12 cellular contexts compared by ENCODE assay signal in genomic region chr5:171451421-171451820, GRCh38. TPM values are rescaled to one million over a fixed set of nuclear protein-coding genes. Genes with fewer than 3 reads are reported as not detected.
DNase-seq lines count a peak whose midpoint lies in the region; ATAC-seq, FAIRE-seq and TF ChIP-seq lines count a peak whose summit lies in the region.
"Had no signal": no experiment of that assay in that cellular context is flagged by ENCODE, and none has a peak within 500 bp of the region (broad histone marks: within the 10 kb centered on the region; RNA-seq: fewer than 3 reads in every experiment).

No MANE protein-coding gene starts in this region.

- H2AFZ ChIP-seq in H1 (ENCODE audit: low read length): no peak overlapping the region
- H2AFZ ChIP-seq: parathyroid adenoma had no signal

- no peaks in the 10 kb centered on the region for H3K79me2 ChIP-seq in H1 (ENCODE audit: control insufficient read depth in 1 of 2, insufficient read depth in 2 of 2, low read length in 2 of 2)
- H3K79me2 ChIP-seq: parathyroid adenoma had no signal

- 83 to 95% (median 87%) methylated on average over 13 to 17 of the region's 17 CpGs for WGBS in heart left ventricle, 4 donors
- 57% methylated on average over 9 of the region's 17 CpGs; no CpG with 5 or more reads in 1 of the 2 experiments for WGBS in H1 (ENCODE audit: extremely low coverage in 1 of 2, insufficient coverage in 1 of 2, insufficient read length in 1 of 2, insufficient replicate concordance in 2 of 2, low coverage in 1 of 2, low lambda C conversion rate in 2 of 2, missing lambda C conversion rate in 1 of 2), 2 experiments
- WGBS in upper lobe of left lung, 2 donors: 85 to 90% methylated on average over 14 to 16 of the region's 17 CpGs
- 86 to 92% methylated on average over 17 of the region's 17 CpGs for WGBS in pancreas, 2 donors

- H3K14ac ChIP-seq in H1 (ENCODE audit: insufficient read length): no peak overlapping the region

- peaks cover 0 to 6% of the 10 kb centered on the region in 2 donors for H3K4me1 Mint-ChIP-seq in natural killer cell treated with Interleukin-12 subunit alpha and Interleukin-12 subunit beta and Interleukin-15 and Interleukin-18, amount 100 ng/mL, for 72 hours (ENCODE audit: low read depth in 2 of 2)

- H3K4me1 ChIP-seq in heart left ventricle: peaks cover 0 to 23% (median 7%) of the 10 kb centered on the region in 12 donors
- peaks cover 14 to 25% (median 20%) of the 10 kb centered on the region in 4 experiments for H3K4me1 ChIP-seq in H1 (replicated peaks in 1 of 4; ENCODE audit: control insufficient read depth in 3 of 4, insufficient read depth in 4 of 4, low read length in 3 of 4)
- H3K4me1 ChIP-seq in upper lobe of left lung: peaks cover 4 to 16% (median 8%) of the 10 kb centered on the region in 4 donors
- no peaks in the 10 kb centered on the region for H3K4me1 ChIP-seq in pancreas
- H3K4me1 ChIP-seq: parathyroid adenoma had no signal

- peak overlapping the region in 9 of 12 donors; percentile 79 to 91 (median 85) for H3K27ac ChIP-seq in heart left ventricle
- no peak overlapping the region for H3K27ac ChIP-seq in H1 (ENCODE audit: low read depth, low read length)
- peak overlapping the region; percentile 41 to 89 (median 80) for H3K27ac ChIP-seq in upper lobe of left lung
- no peak overlapping the region for H3K27ac ChIP-seq in pancreas
- H3K27ac ChIP-seq: parathyroid adenoma had no signal

- H3K4ac ChIP-seq in H1 (replicated peaks; ENCODE audit: insufficient read length, low read depth, low read length): no peak overlapping the region

- peak overlapping the region; percentile 84; the same call in 1 of the 2 replicates for H2BK12ac ChIP-seq in H1 (ENCODE audit: low read depth, low read length)

- peak overlapping the region; percentile 92 for H4K8ac ChIP-seq in H1 (ENCODE audit: extremely low read depth, insufficient read depth, low read length)

- no peak for TF ChIP-seq EP300 in H1 (IDR thresholded peaks at IDR 0.05; ENCODE audit: borderline replicate concordance in 1 of 2, low read depth in 2 of 2, low read length in 2 of 2)
- no peak for TF ChIP-seq EP300 in upper lobe of left lung (IDR thresholded peaks at IDR 0.05)

- H2BK120ac ChIP-seq in H1 (replicated peaks; ENCODE audit: low read depth, low read length): peak overlapping the region; percentile 74

- peak overlapping the region; percentile 65; the same call in 1 of the 2 replicates for H2AK5ac ChIP-seq in H1 (ENCODE audit: low read depth, low read length)

- intact Hi-C loops in heart left ventricle (cut with DNase I) (no loop called here), left cardiac atrium (cut with DNase I) (no loop called here), pancreas (cut with DNase I) (no loop called here)

- peak overlapping the region; percentile 60 for H3K18ac ChIP-seq in H1 (ENCODE audit: extremely low read depth, low read length)

- H3K4me3 ChIP-seq in heart left ventricle (peak overlapping the region in 9 of 12 donors; percentile 32 to 63 (median 52)), H1 (ENCODE audit: extremely low read depth in 1 of 4, insufficient read depth in 2 of 4, low read depth in 3 of 4, low read length in 4 of 4) (peak overlapping the region in 3 of 4 experiments; percentile 1 to 58 (median 5); a peak in 3 of 8 replicates), upper lobe of left lung (peak overlapping the region in 3 of 4 donors; percentile 38 to 48 (median 48)), pancreas (no peak overlapping the region)

- no peak for TF ChIP-seq RAD21 in H1 (IDR thresholded peaks at IDR 0.05 in 1 of 2, conservative IDR thresholded peaks at IDR 0.05 in 1 of 2; ENCODE audit: low read depth in 2 of 2, low read length in 2 of 2)

- peaks cover 37 to 40% of the 10 kb centered on the region in 2 donors for H3K27me3 Mint-ChIP-seq in natural killer cell treated with Interleukin-12 subunit alpha and Interleukin-12 subunit beta and Interleukin-15 and Interleukin-18, amount 100 ng/mL, for 72 hours

- no peak overlapping the region for H2BK20ac ChIP-seq in H1 (ENCODE audit: low read length)

- H3K27ac Mint-ChIP-seq in natural killer cell treated with Interleukin-12 subunit alpha and Interleukin-12 subunit beta and Interleukin-15 and Interleukin-18, amount 100 ng/mL, for 72 hours: no peak overlapping the region

- peak overlapping the region; percentile 56 for H3K4me3 Mint-ChIP-seq in natural killer cell treated with Interleukin-12 subunit alpha and Interleukin-12 subunit beta and Interleukin-15 and Interleukin-18, amount 100 ng/mL, for 72 hours

- peak overlapping the region; percentile 52; the same call in 1 of the 2 replicates for H2BK5ac ChIP-seq in H1 (ENCODE audit: low read depth, low read length)

- peak overlapping the region; percentile 79 for H4K91ac ChIP-seq in H1 (replicated peaks; ENCODE audit: insufficient read length, low read length)

- H4K20me1 ChIP-seq in H1 (replicated peaks in 1 of 2; ENCODE audit: control insufficient read depth in 1 of 2, insufficient read depth in 2 of 2, low read length in 2 of 2): no peaks in the 10 kb centered on the region

- H3K79me1 ChIP-seq in H1 (ENCODE audit: low read depth, low read length): no peaks in the 10 kb centered on the region

- DNase-seq in heart left ventricle (no peak), left cardiac atrium (no peak), H1 (ENCODE audit: low read depth in 1 of 2, low spot score in 2 of 2) (no peak), upper lobe of left lung (no peak), NCI-H524 treated with DMSO at 0.1 percent for 48 hours (lab: John Stamatoyannopoulos, UW) (no peak), GM19240 (ENCODE audit: insufficient read length, low spot score) (no peak), pancreas (no peak)
- no peak for DNase-seq in natural killer cell treated with Interleukin-12 subunit alpha and Interleukin-12 subunit beta and Interleukin-15 and Interleukin-18, amount 100 ng/mL, for 72 hours (ENCODE audit: low spot score)
- DNase-seq: hippocampal formation, NCI-H1105 treated with DMSO at 0.1 percent for 48 hours, NCI-H82 had no signal

- peaks cover 2% of the 10 kb centered on the region; the same call in 1 of the 2 replicates for H3K23me2 ChIP-seq in H1 (ENCODE audit: low read depth, low read length)

- no peak overlapping the region for H3K56ac ChIP-seq in H1 (replicated peaks; ENCODE audit: insufficient read length, low read depth, low read length)

- H3K23ac ChIP-seq in H1 (ENCODE audit: insufficient read length): no peak overlapping the region

- POLR2A ChIA-PET in H1 (lab: Charles Lee; ENCODE audit: partially characterized antibody): interaction anchor here (0.8 to 1.6 kb wide), 2 partner anchors 10 to 63 kb away, joined by 3 to 4 read pairs; no protein-coding TSS in a partner anchor

- peaks cover 0 to 11% (median 0%) of the 10 kb centered on the region in 9 donors for H3K36me3 ChIP-seq in heart left ventricle
- H3K36me3 ChIP-seq in H1 (ENCODE audit: control insufficient read depth in 2 of 4, insufficient read depth in 4 of 4, low read length in 3 of 4): no peaks in the 10 kb centered on the region
- no peaks in the 10 kb centered on the region for H3K36me3 ChIP-seq in upper lobe of left lung
- H3K36me3 ChIP-seq in pancreas: no peaks in the 10 kb centered on the region

- peak overlapping the region in 1 of 2 experiments; percentile 62; a peak in 2 of 4 replicates for H3K4me2 ChIP-seq in H1 (ENCODE audit: insufficient read depth in 1 of 2, low read depth in 2 of 2, low read length in 2 of 2)

- CTCF ChIA-PET in H1 (lab: Charles Lee; ENCODE audit: partially characterized antibody): interaction anchor here (0.9 to 2.9 kb wide), 5 partner anchors 9 to 146 kb away, joined by 3 to 14 read pairs (median 5); no protein-coding TSS in a partner anchor

- FAIRE-seq in H1 (lab: Jason Lieb, UNC) (no peak), pancreas (lab: Jason Lieb, UNC) (no peak)

- TF ChIP-seq POLR2A in heart left ventricle (IDR thresholded peaks at IDR 0.05) (no peak), H1 (IDR thresholded peaks at IDR 0.05; ENCODE audit: control extremely low read depth in 1 of 2, low read depth in 2 of 2, low read length in 2 of 2) (no peak), upper lobe of left lung (IDR thresholded peaks at IDR 0.05) (no peak)

- H3K36me3 Mint-ChIP-seq in natural killer cell treated with Interleukin-12 subunit alpha and Interleukin-12 subunit beta and Interleukin-15 and Interleukin-18, amount 100 ng/mL, for 72 hours: no peaks in the 10 kb centered on the region

- no peak overlapping the region; a peak in 1 of 7 replicates for H3K9ac ChIP-seq in H1 (replicated peaks in 1 of 4; ENCODE audit: extremely low read depth in 1 of 4, low read depth in 3 of 4, low read length in 3 of 4)
- H3K9ac ChIP-seq: parathyroid adenoma had no signal

- no peaks in the 10 kb centered on the region for H3K9me3 ChIP-seq in heart left ventricle
- H3K9me3 ChIP-seq in H1 (ENCODE audit: insufficient read depth in 2 of 2, low read depth in 1 of 2, low read length in 1 of 2): no peaks in the 10 kb centered on the region; a peak in 1 of 4 replicates
- no peaks in the 10 kb centered on the region for H3K9me3 ChIP-seq in upper lobe of left lung
- H3K9me3 ChIP-seq in pancreas: no peaks in the 10 kb centered on the region

- H3K9me3 Mint-ChIP-seq in natural killer cell treated with Interleukin-12 subunit alpha and Interleukin-12 subunit beta and Interleukin-15 and Interleukin-18, amount 100 ng/mL, for 72 hours: no peaks in the 10 kb centered on the region

- peaks cover 0 to 10% (median 0%) of the 10 kb centered on the region in 9 donors for H3K27me3 ChIP-seq in heart left ventricle
- H3K27me3 ChIP-seq in H1 (replicated peaks in 1 of 4; ENCODE audit: control insufficient read depth in 3 of 4, extremely low read depth in 1 of 4, insufficient read depth in 3 of 4, low read length in 3 of 4): peaks cover 0 to 8% (median 6%) of the 10 kb centered on the region in 4 experiments; a peak in 4 of 7 replicates
- H3K27me3 ChIP-seq in upper lobe of left lung: no peaks in the 10 kb centered on the region
- H3K27me3 ChIP-seq in pancreas: no peaks in the 10 kb centered on the region

- ATAC-seq in heart left ventricle: no peak
- no peak for ATAC-seq in left cardiac atrium
- peak in 1 of 2 donors; percentile 3 for ATAC-seq in natural killer cell treated with Interleukin-12 subunit alpha and Interleukin-12 subunit beta and Interleukin-15 and Interleukin-18, amount 100 ng/mL, for 72 hours
- peak in 1 of 2 donors; percentile 2 for ATAC-seq in upper lobe of left lung (ENCODE audit: low FRiP score in 2 of 2)
- ATAC-seq in pancreas: no peak

- H2BK15ac ChIP-seq in H1 (ENCODE audit: low read length): peak overlapping the region; percentile 53; the same call in 1 of the 2 replicates

- no peak overlapping the region for H4K5ac ChIP-seq in H1 (ENCODE audit: insufficient read length, low read depth, low read length)

- no peak for TF ChIP-seq CTCF in heart left ventricle (IDR thresholded peaks at IDR 0.05)
- no peak for TF ChIP-seq CTCF in H1 (IDR thresholded peaks at IDR 0.05; ENCODE audit: control extremely low read depth in 1 of 3, insufficient read depth in 1 of 3, low read depth in 1 of 3, low read length in 3 of 3)
- TF ChIP-seq CTCF in upper lobe of left lung (IDR thresholded peaks at IDR 0.05): no peak
- no peak for TF ChIP-seq CTCF in pancreas (IDR thresholded peaks at IDR 0.05)

RNA-seq across cellular contexts. Expression of gene FGF18, which starts 32.0 kb away (rescaled TPM):
- total RNA-seq in heart left ventricle: 10 to 100 TPM in 7 of 9 donors, 1 to 10 TPM in 2; 6.8 to 63.0 (median 23.1) TPM
- 1 to 10 TPM; 3.4 to 5.5 TPM for polyA plus RNA-seq in heart left ventricle
- total RNA-seq in left cardiac atrium: 1 to 10 TPM; 2.1 to 2.8 TPM
- total RNA-seq in H1 (2021; fragmentation: NEBNext Ultra II Directional; extraction: Animal tissue kit (Norgen Biotek cat#: 25700)): 0.63 and 1.3 TPM in 2 replicates
- 0.54 and 0.64 TPM in 2 replicates for polyA plus RNA-seq in H1 (2011; rRNA removed)
- 0.49 TPM for polyA plus RNA-seq in H1 (2011; cell fraction: cytosol; rRNA removed)
- polyA plus RNA-seq in H1 (2011; cell fraction: nucleus; rRNA removed): 0.76 TPM
- polyA plus RNA-seq in H1 (2012, experiment 1 of 2): 0.32 to 0.57 TPM (median 0.39 TPM) in 4 replicates
- 0.49 TPM for polyA plus RNA-seq in H1 (2012, experiment 2 of 2)
- 1.4 TPM for polyA plus RNA-seq in H1 (2013, experiment 1 of 2)
- polyA plus RNA-seq in H1 (2013, experiment 2 of 2): 1.3 TPM
- polyA minus RNA-seq in H1 (2011; rRNA and poly(A)+ RNA removed): 0.22 TPM in 1 of 2 replicates, not detected in the other
- polyA minus RNA-seq in H1 (2011; cell fraction: cytosol; rRNA and poly(A)+ RNA removed): 0.73 TPM
- polyA minus RNA-seq in H1 (2011; cell fraction: nucleus; rRNA and poly(A)+ RNA removed): not detected
- total RNA-seq in natural killer cell treated with Interleukin-12 subunit alpha and Interleukin-12 subunit beta and Interleukin-15 and Interleukin-18, amount 100 ng/mL, for 72 hours: under 1 TPM in 1 of 2 donors, not detected in 1; 0.28 TPM
- total RNA-seq in upper lobe of left lung: 1 to 10 TPM in 4 of 6 donors, under 1 TPM in 2; 0.44 to 4.6 (median 1.4) TPM
- under 1 TPM; 0.13 to 0.97 (median 0.31) TPM for total RNA-seq in pancreas
- under 1 TPM; 0.38 to 0.52 TPM for polyA plus RNA-seq in pancreas

Comparison
In these comparisons a context has a peak if more than half of its experiments do, and no peak if none do; other contexts are left out.
1. H3K27ac ChIP-seq: peak in heart left ventricle (9 of 12) and upper lobe of left lung (4 of 4); none in H1 (single experiment) and pancreas (0 of 4).
2. H3K4me3 ChIP-seq: peak in heart left ventricle (9 of 12), H1 (3 of 4) and upper lobe of left lung (3 of 4); none in pancreas (0 of 4).